In the genomic region with DNA sequence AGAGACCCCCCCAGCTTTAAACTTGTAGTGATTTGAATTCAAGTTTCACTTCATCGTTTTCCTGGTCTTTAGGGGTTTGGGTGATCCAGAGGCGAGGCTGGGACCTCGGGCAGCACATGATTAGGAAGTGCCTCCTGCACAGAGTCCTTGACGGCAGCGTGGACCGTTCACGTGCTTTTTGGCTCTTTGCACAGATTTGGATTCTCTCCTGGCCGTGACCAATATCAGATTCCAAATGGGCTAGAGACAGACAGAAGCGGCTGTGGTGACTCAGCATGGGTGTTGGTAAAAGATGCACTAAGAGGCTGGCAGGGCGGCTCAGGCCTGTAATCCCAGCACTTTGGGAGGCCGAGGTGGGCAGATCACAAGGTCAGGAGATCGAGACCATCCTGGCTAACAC, we compare ENCODE assay signal across 15 cellular contexts.
DNase-seq lines count a peak whose midpoint lies in the region; ATAC-seq and TF ChIP-seq lines count a peak whose summit lies in the region.
"Had no signal": no experiment of that assay in that cellular context is flagged by ENCODE, and none has a peak within 500 bp of the region (broad histone marks: within the 10 kb centered on the region; RNA-seq: fewer than 3 reads in every experiment).

No MANE protein-coding gene starts in this region.

- no peak for ATAC-seq in activated CD8-positive, alpha-beta T cell treated with anti-CD3 and anti-CD28 coated beads for 36 hours
- no peak for ATAC-seq in activated CD8-positive, alpha-beta T cell treated with anti-CD3 and anti-CD28 coated beads, Interleukin-2, amount 10 ng/mL, durations not matched to agents 7 days and 5 days
- ATAC-seq in T-cell (replicated peaks in 1 of 4), result no peak
- ATAC-seq in stimulated activated memory B cell treated with anti-CD40 and anti-IgM and Interleukin-4, amounts not matched to agents 10 μg/mL and 1 μg/mL and 100 μg/mL, for 72 hours, result no peak

- H3K36me3 Mint-ChIP-seq in activated CD8-positive, alpha-beta T cell treated with anti-CD3 and anti-CD28 coated beads for 36 hours (ENCODE audit: low read depth), result peaks cover 61% of the 10 kb centered on the region
- H3K36me3 Mint-ChIP-seq in activated CD8-positive, alpha-beta T cell treated with anti-CD3 and anti-CD28 coated beads, Interleukin-2, amount 10 ng/mL, durations not matched to agents 7 days and 5 days (ENCODE audit: low read depth), result peaks cover 75% of the 10 kb centered on the region
- H3K36me3 Mint-ChIP-seq in T-cell, result peaks cover 59% of the 10 kb centered on the region
- peaks cover 93% of the 10 kb centered on the region for H3K36me3 Mint-ChIP-seq in stimulated activated memory B cell treated with anti-CD40 and anti-IgM and Interleukin-4, amounts not matched to agents 10 μg/mL and 1 μg/mL and 100 μg/mL, for 72 hours

- DNase-seq in activated CD8-positive, alpha-beta T cell treated with anti-CD3 and anti-CD28 coated beads for 36 hours, result no peak
- DNase-seq in activated CD8-positive, alpha-beta T cell treated with anti-CD3 and anti-CD28 coated beads, Interleukin-2, amount 10 ng/mL, durations not matched to agents 7 days and 5 days, result no peak
- no peak for DNase-seq in T-cell
- peak; percentile 25 to 79 for DNase-seq in fibroblast of lung (ENCODE audit: low read depth in 2 of 2)
- DNase-seq in SK-N-DZ (ENCODE audit: low spot score), result no peak
- DNase-seq in NCI-H2081 treated with DMSO at 0.1 percent for 48 hours (lab: John Stamatoyannopoulos, UW), result no peak
- DNase-seq in SIG-M5 (lab: John Stamatoyannopoulos, UW), result no peak
- DNase-seq: HFFc6, hippocampal formation, NCI-H1105, right lobe of liver had no signal

- intact Hi-C loops in activated CD8-positive, alpha-beta T cell treated with anti-CD3 and anti-CD28 coated beads for 36 hours (cut with micrococcal nuclease), result no loop called here

- H3K27me3 Mint-ChIP-seq in activated CD8-positive, alpha-beta T cell treated with anti-CD3 and anti-CD28 coated beads for 36 hours, result no peaks in the 10 kb centered on the region
- H3K27me3 Mint-ChIP-seq in activated CD8-positive, alpha-beta T cell treated with anti-CD3 and anti-CD28 coated beads, Interleukin-2, amount 10 ng/mL, durations not matched to agents 7 days and 5 days (ENCODE audit: low read depth), result no peaks in the 10 kb centered on the region
- no peaks in the 10 kb centered on the region for H3K27me3 Mint-ChIP-seq in T-cell
- H3K27me3 Mint-ChIP-seq in stimulated activated memory B cell treated with anti-CD40 and anti-IgM and Interleukin-4, amounts not matched to agents 10 μg/mL and 1 μg/mL and 100 μg/mL, for 72 hours, result no peaks in the 10 kb centered on the region

- H3K79me2 ChIP-seq in fibroblast of lung (ENCODE audit: control insufficient read depth, insufficient read depth, low read length), result no peaks in the 10 kb centered on the region

- H2AFZ ChIP-seq in fibroblast of lung (ENCODE audit: low read length), result no peak overlapping the region

- no peak overlapping the region for H3K27ac ChIP-seq in fibroblast of lung (ENCODE audit: insufficient read depth, low read length)
- H3K27ac ChIP-seq: epithelial cell of prostate, right lobe of liver, thoracic aorta had no signal

- H3K4me1 ChIP-seq in fibroblast of lung (ENCODE audit: control insufficient read depth, extremely low read depth, insufficient read depth, low read length), result no peaks in the 10 kb centered on the region

- H3K9me3 Mint-ChIP-seq in activated CD8-positive, alpha-beta T cell treated with anti-CD3 and anti-CD28 coated beads for 36 hours, result peaks cover 4% of the 10 kb centered on the region
- peaks cover 10% of the 10 kb centered on the region for H3K9me3 Mint-ChIP-seq in activated CD8-positive, alpha-beta T cell treated with anti-CD3 and anti-CD28 coated beads, Interleukin-2, amount 10 ng/mL, durations not matched to agents 7 days and 5 days (ENCODE audit: insufficient read depth)
- H3K9me3 Mint-ChIP-seq in T-cell, result peaks cover 0 to 4% (median under 1%) of the 10 kb centered on the region in 3 donors
- H3K9me3 Mint-ChIP-seq in stimulated activated memory B cell treated with anti-CD40 and anti-IgM and Interleukin-4, amounts not matched to agents 10 μg/mL and 1 μg/mL and 100 μg/mL, for 72 hours, result peaks cover 9% of the 10 kb centered on the region

- no peaks in the 10 kb centered on the region for H4K20me1 ChIP-seq in fibroblast of lung (ENCODE audit: control insufficient read depth, extremely low read depth, insufficient read depth, low read length)

- no peak overlapping the region for H3K4me3 ChIP-seq in fibroblast of lung (replicated peaks in 1 of 4; ENCODE audit: control extremely low read depth in 1 of 4, insufficient read depth in 1 of 4, low read depth in 3 of 4, low read length in 4 of 4)
- H3K4me3 ChIP-seq: right lobe of liver, thoracic aorta had no signal

- H3K9me3 ChIP-seq in fibroblast of lung (ENCODE audit: control insufficient read depth, insufficient read depth, low read depth, low read length), result no peaks in the 10 kb centered on the region
- H3K9me3 ChIP-seq: right lobe of liver, thoracic aorta had no signal

- CTCF ChIA-PET in activated CD8-positive, alpha-beta T cell treated with anti-CD3 and anti-CD28 coated beads for 36 hours (lab: Charles Lee), result no interaction called here
- CTCF ChIA-PET in activated CD8-positive, alpha-beta T cell treated with anti-CD3 and anti-CD28 coated beads, Interleukin-2, amount 10 ng/mL, durations not matched to agents 7 days and 5 days (lab: Charles Lee), result no interaction called here
- CTCF ChIA-PET in T-cell (lab: Charles Lee), result no interaction called here

- H3K4me1 Mint-ChIP-seq in activated CD8-positive, alpha-beta T cell treated with anti-CD3 and anti-CD28 coated beads for 36 hours (ENCODE audit: low read depth), result peaks cover 40% of the 10 kb centered on the region
- H3K4me1 Mint-ChIP-seq in activated CD8-positive, alpha-beta T cell treated with anti-CD3 and anti-CD28 coated beads, Interleukin-2, amount 10 ng/mL, durations not matched to agents 7 days and 5 days (ENCODE audit: low read depth), result peaks cover 34% of the 10 kb centered on the region
- peaks cover 29 to 62% (median 43%) of the 10 kb centered on the region in 3 donors for H3K4me1 Mint-ChIP-seq in T-cell
- H3K4me1 Mint-ChIP-seq in stimulated activated memory B cell treated with anti-CD40 and anti-IgM and Interleukin-4, amounts not matched to agents 10 μg/mL and 1 μg/mL and 100 μg/mL, for 72 hours, result peaks cover 82% of the 10 kb centered on the region

- POLR2A ChIA-PET in activated CD8-positive, alpha-beta T cell treated with anti-CD3 and anti-CD28 coated beads for 36 hours (lab: Charles Lee), result interaction anchor here (0.6 kb wide), 1 partner anchor 37 kb away, joined by 5 read pairs; no protein-coding TSS in a partner anchor
- POLR2A ChIA-PET in activated CD8-positive, alpha-beta T cell treated with anti-CD3 and anti-CD28 coated beads, Interleukin-2, amount 10 ng/mL, durations not matched to agents 7 days and 5 days (lab: Charles Lee), result no interaction called here
- POLR2A ChIA-PET in T-cell (lab: Charles Lee), result no interaction called here

- no peaks in the 10 kb centered on the region for H3K27me3 ChIP-seq in fibroblast of lung (ENCODE audit: control insufficient read depth, insufficient read depth, low read length)
- H3K27me3 ChIP-seq: right lobe of liver had no signal

- peaks cover 12% of the 10 kb centered on the region for H3K36me3 ChIP-seq in fibroblast of lung (ENCODE audit: control insufficient read depth, insufficient read depth, low read length)

- H3K4me3 Mint-ChIP-seq in activated CD8-positive, alpha-beta T cell treated with anti-CD3 and anti-CD28 coated beads for 36 hours, result no peak overlapping the region
- no peak overlapping the region for H3K4me3 Mint-ChIP-seq in activated CD8-positive, alpha-beta T cell treated with anti-CD3 and anti-CD28 coated beads, Interleukin-2, amount 10 ng/mL, durations not matched to agents 7 days and 5 days
- H3K4me3 Mint-ChIP-seq in T-cell, result no peak overlapping the region
- peak overlapping the region; percentile 89 for H3K4me3 Mint-ChIP-seq in stimulated activated memory B cell treated with anti-CD40 and anti-IgM and Interleukin-4, amounts not matched to agents 10 μg/mL and 1 μg/mL and 100 μg/mL, for 72 hours
- H3K4me3 Mint-ChIP-seq: HFFc6, nephron progenitor cell had no signal

- no peak overlapping the region for H3K9ac ChIP-seq in fibroblast of lung (ENCODE audit: insufficient read depth, low read length)

- peak overlapping the region; percentile 84 for H3K27ac Mint-ChIP-seq in activated CD8-positive, alpha-beta T cell treated with anti-CD3 and anti-CD28 coated beads for 36 hours
- H3K27ac Mint-ChIP-seq in activated CD8-positive, alpha-beta T cell treated with anti-CD3 and anti-CD28 coated beads, Interleukin-2, amount 10 ng/mL, durations not matched to agents 7 days and 5 days, result no peak overlapping the region
- H3K27ac Mint-ChIP-seq in T-cell, result peak overlapping the region; percentile 66
- peak overlapping the region; percentile 99 for H3K27ac Mint-ChIP-seq in stimulated activated memory B cell treated with anti-CD40 and anti-IgM and Interleukin-4, amounts not matched to agents 10 μg/mL and 1 μg/mL and 100 μg/mL, for 72 hours
- H3K27ac Mint-ChIP-seq: HFFc6 had no signal

- no peak for TF ChIP-seq CTCF in activated CD8-positive, alpha-beta T cell treated with anti-CD3 and anti-CD28 coated beads for 36 hours (IDR thresholded peaks at IDR 0.05)
- TF ChIP-seq CTCF in fibroblast of lung (conservative IDR thresholded peaks at IDR 0.05 in 1 of 2, IDR thresholded peaks at IDR 0.05 in 1 of 2; ENCODE audit: low read depth in 1 of 2, low read length in 2 of 2), result no peak

- no peak overlapping the region for H3K4me2 ChIP-seq in fibroblast of lung (ENCODE audit: extremely low read depth, insufficient read depth, low read length)

Comparison
In these comparisons a context has a peak if more than half of its experiments do, and no peak if none do; other contexts are left out.
1. DNase-seq: peak in fibroblast of lung (2 of 2); none in activated CD8-positive, alpha-beta T cell treated with anti-CD3 and anti-CD28 coated beads for 36 hours (single experiment), activated CD8-positive, alpha-beta T cell treated with anti-CD3 and anti-CD28 coated beads, Interleukin-2, amount 10 ng/mL, durations not matched to agents 7 days and 5 days (single experiment), T-cell (0 of 34), SK-N-DZ (single experiment), NCI-H2081 treated with DMSO at 0.1 percent for 48 hours (single experiment) and SIG-M5 (single experiment).